In the genomic region with DNA sequence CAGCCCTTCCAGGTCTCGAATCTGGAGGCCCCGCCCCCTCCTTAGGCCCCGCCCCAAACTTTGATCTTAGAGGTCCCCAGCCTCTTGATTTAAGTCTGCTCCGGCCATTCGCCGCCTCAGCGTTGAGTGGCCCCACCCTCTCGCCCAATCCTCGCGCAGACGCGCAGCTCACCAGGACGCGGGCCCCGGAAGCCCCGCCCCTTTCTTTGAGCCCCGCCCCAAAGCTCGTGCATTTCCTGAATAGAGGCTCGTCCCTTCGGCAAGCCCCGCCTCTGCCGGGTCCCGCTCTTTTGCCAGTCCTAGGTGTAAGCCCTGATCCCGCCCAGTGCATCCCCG, we compare ENCODE assay signal across 8 cellular contexts.
A peak's percentile ranks its signal among the peaks of the same experiment; 100 is the strongest.
DNase-seq lines count a peak whose midpoint lies in the region; ATAC-seq and TF ChIP-seq lines count a peak whose summit lies in the region.

No MANE protein-coding gene starts in this region.

- DNase-seq in AML-193 (lab: John Stamatoyannopoulos, UW) (peak; percentile 93 to 96), NCI-H510A (lab: John Stamatoyannopoulos, UW) (peak; percentile 88), kidney tubule cell (ENCODE audit: low spot score) (peak; percentile 99)
- peak; percentile 99 to 100 for DNase-seq in activated CD4-positive, alpha-beta T cell treated with anti-CD3 and anti-CD28 coated beads for 4 hours
- DNase-seq in stimulated activated CD4-positive, alpha-beta T cell treated with anti-CD3 and anti-CD28 coated beads, Interleukin-1b, Interleukin-23, amount 100 ng/mL, for 24 hours (ENCODE audit: low read depth in 4 of 4, low spot score in 1 of 4), result peak; percentile 98 to 100 (median 99)

- peak; percentile 46 for TF ChIP-seq POLR2A in GM19099 (IDR thresholded peaks at IDR 0.05; ENCODE audit: extremely low read depth, insufficient read length, low read depth)

- ATAC-seq in HG03432 (IDR thresholded peaks at IDR 0.05; ENCODE audit: unreplicated experiment), result peak; percentile 75

- peak overlapping the region; percentile 95 for H3K27ac ChIP-seq in cingulate gyrus (ENCODE audit: low read depth, low read length)

Comparison
In these comparisons a context has a peak if more than half of its experiments do, and no peak if none do; other contexts are left out.
1. Peak in every context shown above with its lines: DNase-seq, ATAC-seq and H3K27ac ChIP-seq.